ENCODE assay signal across 8 cellular contexts in genomic region chr19:2602391-2603181, GRCh38.
DNase-seq lines count a peak whose midpoint lies in the region; ATAC-seq and TF ChIP-seq lines count a peak whose summit lies in the region.

No MANE protein-coding gene starts in this region.

- H3K27ac Mint-ChIP-seq in CD14-positive monocyte: no peak overlapping the region

- TF ChIP-seq CTCF in C4-2B (conservative IDR thresholded peaks at IDR 0.05) (no peak), parathyroid adenoma (IDR thresholded peaks at IDR 0.05) (no peak), CD14-positive monocyte (IDR thresholded peaks at IDR 0.05) (no peak)

- peak overlapping the region; percentile 65 for H2AFZ ChIP-seq in parathyroid adenoma

- no peak overlapping the region for H3K4me3 Mint-ChIP-seq in CD14-positive monocyte

- no peak for ATAC-seq in HG02642 (IDR thresholded peaks at IDR 0.05; ENCODE audit: poor library complexity, unreplicated experiment)
- ATAC-seq in HG02938 (IDR thresholded peaks at IDR 0.05; ENCODE audit: unreplicated experiment): no peak
- no peak for ATAC-seq in GM18511 (IDR thresholded peaks at IDR 0.05; ENCODE audit: unreplicated experiment)

- H3K27me3 Mint-ChIP-seq in CD14-positive monocyte (ENCODE audit: low read depth in 3 of 3): peaks cover 0 to 2% (median 0%) of the 10 kb centered on the region in 3 donors

- no peaks in the 10 kb centered on the region for H3K79me2 ChIP-seq in parathyroid adenoma

- H3K9me3 Mint-ChIP-seq in CD14-positive monocyte: peaks cover 0 to 5% (median 0%) of the 10 kb centered on the region in 7 donors

- no peaks in the 10 kb centered on the region for H3K9me3 ChIP-seq in adipocyte (ENCODE audit: control insufficient read depth, low read length)
- no peaks in the 10 kb centered on the region for H3K9me3 ChIP-seq in parathyroid adenoma (ENCODE audit: control insufficient read depth, low read length)

- H3K4me1 ChIP-seq in adipocyte (ENCODE audit: control insufficient read depth, insufficient read depth, low read length): peaks cover 21% of the 10 kb centered on the region
- peaks cover 11% of the 10 kb centered on the region for H3K4me1 ChIP-seq in parathyroid adenoma

- peak; percentile 98 for DNase-seq in adipocyte (ENCODE audit: low read depth)
- peak; percentile 86 for DNase-seq in cardiac septum (ENCODE audit: low spot score)
- DNase-seq in CD14-positive monocyte (ENCODE audit: low spot score): no peak

- H3K4me3 ChIP-seq in adipocyte (ENCODE audit: low read length): peak overlapping the region; percentile 69
- peak overlapping the region; percentile 22 for H3K4me3 ChIP-seq in parathyroid adenoma (ENCODE audit: low read depth, low read length)

- peak overlapping the region; percentile 81 for H3K9ac ChIP-seq in adipocyte (ENCODE audit: low read length)
- no peak overlapping the region for H3K9ac ChIP-seq in parathyroid adenoma

- peak overlapping the region; percentile 62 for H3K4me2 ChIP-seq in parathyroid adenoma (ENCODE audit: low read length)

- peaks cover 8% of the 10 kb centered on the region for H3K4me1 Mint-ChIP-seq in CD14-positive monocyte

- intact Hi-C loops in cardiac septum (cut with DNase I) (loop anchor here (1.0 to 2.0 kb wide), 2 partner anchors 24 to 56 kb away; no protein-coding TSS in a partner anchor), CD14-positive monocyte (cut with micrococcal nuclease) (loop anchor here in 1 of 2 donors (5.0 kb wide), 1 partner anchor 35 kb away; no protein-coding TSS in a partner anchor)

- no peaks in the 10 kb centered on the region for H3K36me3 ChIP-seq in adipocyte (ENCODE audit: control insufficient read depth, insufficient read depth, low read length, severe bottlenecking)
- no peaks in the 10 kb centered on the region for H3K36me3 ChIP-seq in parathyroid adenoma (ENCODE audit: control insufficient read depth, insufficient read depth, low read length)

- H3K27ac ChIP-seq in C4-2B: peak overlapping the region; percentile 55
- peak overlapping the region; percentile 69 for H3K27ac ChIP-seq in parathyroid adenoma

- no peaks in the 10 kb centered on the region for H3K27me3 ChIP-seq in adipocyte (replicated peaks; ENCODE audit: control insufficient read depth, insufficient read depth, low read length)
- H3K27me3 ChIP-seq in parathyroid adenoma (ENCODE audit: control insufficient read depth, insufficient read depth, low read length): no peaks in the 10 kb centered on the region

- peaks cover 0 to 2% of the 10 kb centered on the region in 2 donors for H3K36me3 Mint-ChIP-seq in CD14-positive monocyte
